Comparison of ENCODE assay signal across 1 cellular context in genomic region chr18:73407506-73407905, GRCh38.
TF ChIP-seq lines count a peak whose summit lies in the region.

No MANE protein-coding gene starts in this region.

TF ChIP-seq in HepG2, 621 proteins besides CTCF, POLR2A, EP300 and RAD21:
- TF ChIP-seq NR2F2 (IDR thresholded peaks at IDR 0.05; ENCODE audit: borderline replicate concordance, low read depth), result no peak
- no peak for TF ChIP-seq YEATS4 (CRISPR knock-in tag; IDR thresholded peaks at IDR 0.05; ENCODE audit: borderline replicate concordance)
- TF ChIP-seq SAP130 (CRISPR knock-in tag; IDR thresholded peaks at IDR 0.05; ENCODE audit: low read depth), result no peak
- no peak for TF ChIP-seq ZNF562 (CRISPR knock-in tag; IDR thresholded peaks at IDR 0.05; ENCODE audit: borderline replicate concordance)
- TF ChIP-seq MAFG (CRISPR knock-in tag; IDR thresholded peaks at IDR 0.05), result no peak
- no peak for TF ChIP-seq HOXA5 (CRISPR knock-in tag; IDR thresholded peaks at IDR 0.05)
- no peak for TF ChIP-seq IKZF4 (CRISPR knock-in tag; IDR thresholded peaks at IDR 0.05; ENCODE audit: borderline replicate concordance, low read depth, not compliant biosample characterization)
- TF ChIP-seq JUNB (CRISPR knock-in tag; IDR thresholded peaks at IDR 0.05; ENCODE audit: borderline replicate concordance), result no peak
- TF ChIP-seq DMAP1 (CRISPR knock-in tag; IDR thresholded peaks at IDR 0.05), result no peak
- no peak for TF ChIP-seq NFYB (CRISPR knock-in tag; IDR thresholded peaks at IDR 0.05)
TF ChIP-seq in HepG2: peak in this region for 0.
